ENCODE assay signal across 21 cellular contexts in genomic region chr11:65778431-65778900, GRCh38. TPM values are rescaled to one million over a fixed set of nuclear protein-coding genes. Genes with fewer than 3 reads are reported as not detected.
DNase-seq lines count a peak whose midpoint lies in the region; ATAC-seq and TF ChIP-seq lines count a peak whose summit lies in the region.
"Had no signal": no experiment of that assay in that cellular context is flagged by ENCODE, and none has a peak within 500 bp of the region (broad histone marks: within the 10 kb centered on the region; RNA-seq: fewer than 3 reads in every experiment).

No MANE protein-coding gene starts in this region.

- H3K4me3 Mint-ChIP-seq in stimulated activated effector memory CD8-positive, alpha-beta T cell treated with anti-CD3 and anti-CD28 coated beads, Interleukin-12 subunit alpha, Interleukin-12 subunit beta, amount 100 ng/mL, for 72 hours: peak overlapping the region; percentile 85

- H3K36me3 Mint-ChIP-seq in stimulated activated effector memory CD8-positive, alpha-beta T cell treated with anti-CD3 and anti-CD28 coated beads, Interleukin-12 subunit alpha, Interleukin-12 subunit beta, amount 100 ng/mL, for 72 hours: peaks cover 21% of the 10 kb centered on the region
- H3K36me3 Mint-ChIP-seq: naive B cell had no signal

- peaks cover 12% of the 10 kb centered on the region for H4K20me1 ChIP-seq in hepatocyte (ENCODE audit: insufficient read depth, poor library complexity, severe bottlenecking)

- TF ChIP-seq CTCF in Peyer's patch (IDR thresholded peaks at IDR 0.05) (no peak), hepatocyte (IDR thresholded peaks at IDR 0.05; ENCODE audit: poor library complexity) (no peak)

- no peak overlapping the region for H3K27ac Mint-ChIP-seq in stimulated activated effector memory CD8-positive, alpha-beta T cell treated with anti-CD3 and anti-CD28 coated beads, Interleukin-12 subunit alpha, Interleukin-12 subunit beta, amount 100 ng/mL, for 72 hours
- H3K27ac Mint-ChIP-seq: activated B cell treated with CpG ODN at 0.5 μM for 24 hours, H9, naive B cell had no signal

- TF ChIP-seq POLR2A in Peyer's patch (IDR thresholded peaks at IDR 0.05): no peak

- no peaks in the 10 kb centered on the region for H3K9me3 Mint-ChIP-seq in stimulated activated effector memory CD8-positive, alpha-beta T cell treated with anti-CD3 and anti-CD28 coated beads, Interleukin-12 subunit alpha, Interleukin-12 subunit beta, amount 100 ng/mL, for 72 hours
- H3K9me3 Mint-ChIP-seq: activated B cell treated with CpG ODN at 0.5 μM for 24 hours; CD4-positive, alpha-beta memory T cell; naive B cell had no signal

- H3K4me2 ChIP-seq in hepatocyte: peak overlapping the region; percentile 98

- no peaks in the 10 kb centered on the region for H3K9me2 ChIP-seq in hepatocyte (replicated peaks; ENCODE audit: insufficient read depth)

- 99% methylated on average over 16 of the region's 20 CpGs for WGBS in hepatocyte (ENCODE audit: low lambda C conversion rate, missing lambda C conversion rate)

- peaks cover 40% of the 10 kb centered on the region for H3K79me2 ChIP-seq in hepatocyte

- H2AFZ ChIP-seq in hepatocyte: no peak overlapping the region

- H3K9me3 ChIP-seq in Peyer's patch (no peaks in the 10 kb centered on the region), hepatocyte (ENCODE audit: low read depth) (no peaks in the 10 kb centered on the region)
- H3K9me3 ChIP-seq: thyroid gland had no signal

- DNase-seq in activated CD8-positive, alpha-beta memory T cell treated with anti-CD3 and anti-CD28 coated beads for 24 hours: peak; percentile 52
- DNase-seq in activated CD8-positive, alpha-beta memory T cell treated with anti-CD3 and anti-CD28 coated beads, Interleukin-2, amount 50 U/mL, for 4 hours: no peak
- DNase-seq in Peyer's patch (peak in 2 of 3 donors; percentile 13 to 45), hepatocyte (ENCODE audit: low spot score) (peak; percentile 3), mesenteric fat pad (ENCODE audit: low spot score) (no peak), GOT3 (lab: John Stamatoyannopoulos, UW) (no peak)
- peak in 1 of 2 donors; percentile 45 for DNase-seq in stimulated activated effector memory CD8-positive, alpha-beta T cell treated with anti-CD3 and anti-CD28 coated beads, Interleukin-12 subunit alpha, Interleukin-12 subunit beta, amount 100 ng/mL, for 72 hours (ENCODE audit: low spot score in 2 of 2)
- DNase-seq: activated B cell treated with CpG ODN at 0.5 μM for 24 hours; amniotic stem cell; CD4-positive, alpha-beta memory T cell; central memory CD4-positive, alpha-beta T cell; EL; foreskin fibroblast; H9; MM.1S; naive B cell; NCI-H2081; thyroid gland had no signal

- peaks cover 0 to 19% (median 11%) of the 10 kb centered on the region in 4 donors for H3K4me1 ChIP-seq in Peyer's patch
- peaks cover 21% of the 10 kb centered on the region for H3K4me1 ChIP-seq in hepatocyte (ENCODE audit: insufficient read depth)

- peaks cover 43% of the 10 kb centered on the region for H3K4me1 Mint-ChIP-seq in stimulated activated effector memory CD8-positive, alpha-beta T cell treated with anti-CD3 and anti-CD28 coated beads, Interleukin-12 subunit alpha, Interleukin-12 subunit beta, amount 100 ng/mL, for 72 hours

- no peak for ATAC-seq in stimulated activated effector memory CD8-positive, alpha-beta T cell treated with anti-CD3 and anti-CD28 coated beads, Interleukin-12 subunit alpha, Interleukin-12 subunit beta, amount 100 ng/mL, for 72 hours
- no peak for ATAC-seq in GM19452 (IDR thresholded peaks at IDR 0.05; ENCODE audit: unreplicated experiment)

- no peak overlapping the region for H3K27ac ChIP-seq in Peyer's patch
- no peak overlapping the region for H3K27ac ChIP-seq in hepatocyte
- H3K27ac ChIP-seq: thyroid gland had no signal

- no peak overlapping the region for H3K4me3 ChIP-seq in Peyer's patch
- H3K4me3 ChIP-seq in hepatocyte: no peak overlapping the region
- H3K4me3 ChIP-seq: thyroid gland had no signal

- H3K36me3 ChIP-seq in Peyer's patch (peaks cover 0 to 22% (median 0%) of the 10 kb centered on the region in 3 donors), hepatocyte (replicated peaks; ENCODE audit: insufficient read depth, low read depth) (no peaks in the 10 kb centered on the region)

- H3K27me3 ChIP-seq in Peyer's patch (no peaks in the 10 kb centered on the region), hepatocyte (no peaks in the 10 kb centered on the region)
- H3K27me3 ChIP-seq: thyroid gland had no signal

RNA-seq across cellular contexts. Expression of gene AP5B1, which starts 2.3 kb away (rescaled TPM):
- total RNA-seq in Peyer's patch (10 to 100 TPM; 14.9 to 35.8 (median 35.0) TPM), hepatocyte (19.5 and 20.9 TPM in 2 replicates), mesenteric fat pad (51.8 TPM)
- 24.8 and 27.1 TPM in 2 replicates for polyA plus RNA-seq in hepatocyte

RNA-seq across cellular contexts. Expression of gene OVOL1, which starts 8.4 kb away (rescaled TPM):
- total RNA-seq in Peyer's patch (10 to 100 TPM; 14.9 to 33.2 (median 29.8) TPM), hepatocyte (26.0 and 26.3 TPM in 2 replicates), mesenteric fat pad (not detected)
- polyA plus RNA-seq in hepatocyte: 20.6 and 20.8 TPM in 2 replicates
- total RNA-seq: CD4-positive, alpha-beta memory T cell; HT1080 had no signal
- polyA plus RNA-seq: CD4-positive, alpha-beta memory T cell had no signal

RNA-seq across cellular contexts. Expression of gene SNX32, which starts 55.3 kb away (rescaled TPM):
- 1 to 10 TPM in 3 of 4 donors, not detected in 1; 1.7 to 6.7 (median 6.4) TPM for total RNA-seq in Peyer's patch
- 2.3 and 2.9 TPM in 2 replicates for total RNA-seq in hepatocyte
- polyA plus RNA-seq in hepatocyte: 5.1 and 6.0 TPM in 2 replicates
- not detected for total RNA-seq in mesenteric fat pad
- total RNA-seq: HT1080, left lobe of liver had no signal

RNA-seq across cellular contexts. Expression of gene RNASEH2C, which starts 57.9 kb away (rescaled TPM):
- total RNA-seq in Peyer's patch (10 to 100 TPM; 27.2 to 98.2 (median 35.4) TPM), hepatocyte (26.4 and 44.4 TPM in 2 replicates), mesenteric fat pad (71.8 TPM)
- polyA plus RNA-seq in hepatocyte: 68.6 and 78.7 TPM in 2 replicates

Comparison
In these comparisons a context has a peak if more than half of its experiments do, and no peak if none do; other contexts are left out.
1. DNase-seq: peak in activated CD8-positive, alpha-beta memory T cell treated with anti-CD3 and anti-CD28 coated beads for 24 hours (single experiment), Peyer's patch (2 of 3) and hepatocyte (single experiment); none in activated CD8-positive, alpha-beta memory T cell treated with anti-CD3 and anti-CD28 coated beads, Interleukin-2, amount 50 U/mL, for 4 hours (single experiment), mesenteric fat pad (single experiment) and GOT3 (single experiment).
2. RNA of gene OVOL1, which starts 8.4 kb away (total RNA-seq): 14.9 to 33.2 TPM in Peyer's patch and 26.0 to 26.3 TPM in hepatocyte; not detected in mesenteric fat pad (single experiment); every median in the first group is over 10 times any median in the second.